1 cellular context compared by ENCODE assay signal in the genomic region with DNA sequence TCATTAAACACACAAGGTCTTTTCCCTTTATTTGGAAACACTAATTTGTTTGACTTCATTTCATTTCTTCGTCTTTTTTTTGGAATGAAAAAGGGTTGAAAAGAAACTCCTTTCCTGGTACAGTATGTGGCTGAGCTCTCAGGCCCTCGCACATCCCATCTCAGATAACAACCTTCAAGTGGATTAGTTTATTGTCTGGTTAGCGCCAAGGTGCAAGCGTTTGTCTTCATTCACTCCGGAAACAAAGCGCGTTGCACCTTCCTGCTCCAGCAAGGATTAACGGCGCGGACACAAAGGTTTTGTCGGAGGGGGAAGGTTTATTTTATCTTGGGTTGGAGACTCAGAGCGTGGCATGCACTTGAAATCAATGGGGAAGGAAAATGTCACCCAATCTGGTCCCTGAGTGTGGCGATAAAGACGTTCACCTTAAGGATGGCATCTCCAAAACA.
TF ChIP-seq lines count a peak whose summit lies in the region.

No MANE protein-coding gene starts in this region.

TF ChIP-seq in HEK293T, 16 proteins besides CTCF, POLR2A, EP300 and RAD21:
- TF ChIP-seq, protein P1, sequence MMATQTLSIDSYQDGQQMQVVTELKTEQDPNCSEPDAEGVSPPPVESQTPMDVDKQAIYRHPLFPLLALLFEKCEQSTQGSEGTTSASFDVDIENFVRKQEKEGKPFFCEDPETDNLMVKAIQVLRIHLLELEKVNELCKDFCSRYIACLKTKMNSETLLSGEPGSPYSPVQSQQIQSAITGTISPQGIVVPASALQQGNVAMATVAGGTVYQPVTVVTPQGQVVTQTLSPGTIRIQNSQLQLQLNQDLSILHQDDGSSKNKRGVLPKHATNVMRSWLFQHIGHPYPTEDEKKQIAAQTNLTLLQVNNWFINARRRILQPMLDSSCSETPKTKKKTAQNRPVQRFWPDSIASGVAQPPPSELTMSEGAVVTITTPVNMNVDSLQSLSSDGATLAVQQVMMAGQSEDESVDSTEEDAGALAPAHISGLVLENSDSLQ (IDR thresholded peaks at IDR 0.05) = no peak
- TF ChIP-seq SP1 (IDR thresholded peaks at IDR 0.05) = no peak
- TF ChIP-seq ELF4 (IDR thresholded peaks at IDR 0.05) = no peak
- no peak for TF ChIP-seq NFRKB (IDR thresholded peaks at IDR 0.05)
- no peak for TF ChIP-seq SUZ12 (IDR thresholded peaks at IDR 0.05)
- TF ChIP-seq ZNF384 (IDR thresholded peaks at IDR 0.05) = no peak
- TF ChIP-seq ARNT (IDR thresholded peaks at IDR 0.05) = no peak
- no peak for TF ChIP-seq FOXM1 (IDR thresholded peaks at IDR 0.05; ENCODE audit: borderline replicate concordance)
- TF ChIP-seq CTBP1 (IDR thresholded peaks at IDR 0.05; ENCODE audit: borderline replicate concordance) = no peak
- TF ChIP-seq FOXA1 (IDR thresholded peaks at IDR 0.05) = no peak
- TF ChIP-seq FOXK2 (IDR thresholded peaks at IDR 0.05) = no peak
- no peak for TF ChIP-seq BHLHE40 (IDR thresholded peaks at IDR 0.05; ENCODE audit: borderline replicate concordance)
- TF ChIP-seq TARDBP (IDR thresholded peaks at IDR 0.05) = no peak
- no peak for TF ChIP-seq L3MBTL2 (conservative IDR thresholded peaks at IDR 0.05)
